Comparison of ENCODE assay signal across 36 cellular contexts in genomic region chr11:60100511-60100910, GRCh38. TPM values are rescaled to one million over a fixed set of nuclear protein-coding genes. Genes with fewer than 3 reads are reported as not detected.
"Had no signal": no experiment of that assay in that cellular context is flagged by ENCODE, and none has a peak within 500 bp of the region (broad histone marks: within the 10 kb centered on the region; RNA-seq: fewer than 3 reads in every experiment).

No MANE protein-coding gene starts in this region.

- H3K27me3 ChIP-seq: ascending aorta, breast epithelium, cardiac muscle cell, colonic mucosa, dorsolateral prefrontal cortex, esophagus muscularis mucosa, foreskin keratinocyte, gastrocnemius medialis, heart right ventricle had no signal

- H3K36me3 ChIP-seq: ascending aorta, breast epithelium, cardiac muscle cell, colonic mucosa, esophagus muscularis mucosa, gastrocnemius medialis, heart right ventricle had no signal

- H3K27me3 Mint-ChIP-seq: activated CD4-positive, alpha-beta memory T cell treated with anti-CD3 and anti-CD28 coated beads for 36 hours; activated CD4-positive, alpha-beta T cell treated with anti-CD3 and anti-CD28 coated beads, Interleukin-2, amount 10 ng/mL, durations not matched to agents 24 days and 14 days; activated naive CD4-positive, alpha-beta T cell treated with anti-CD3 and anti-CD28 coated beads, Interleukin-2, amount 10 ng/mL, durations not matched to agents 7 days and 5 days; brain had no signal

- H3K27ac Mint-ChIP-seq: activated CD4-positive, alpha-beta memory T cell treated with anti-CD3 and anti-CD28 coated beads for 36 hours; activated CD4-positive, alpha-beta T cell treated with anti-CD3 and anti-CD28 coated beads for 36 hours; activated CD4-positive, alpha-beta T cell treated with anti-CD3 and anti-CD28 coated beads, Interleukin-2, amount 10 ng/mL, durations not matched to agents 24 days and 14 days; activated CD8-positive, alpha-beta memory T cell treated with anti-CD3 and anti-CD28 coated beads, Interleukin-2, amount 10 ng/mL, durations not matched to agents 7 days and 5 days; activated CD8-positive, alpha-beta T cell treated with anti-CD3 and anti-CD28 coated beads, Interleukin-2, amount 10 ng/mL, durations not matched to agents 7 days and 5 days; activated naive CD4-positive, alpha-beta T cell treated with anti-CD3 and anti-CD28 coated beads, Interleukin-2, amount 10 ng/mL, durations not matched to agents 7 days and 5 days; activated naive CD4-positive, alpha-beta T cell treated with anti-CD3 and anti-CD28 coated beads, Interleukin-2, amount 50 U/mL, for 72 hours; activated naive CD8-positive, alpha-beta T cell treated with anti-CD3 and anti-CD28 coated beads, Interleukin-2, amount 10 ng/mL, durations not matched to agents 7 days and 5 days; activated T-helper 1 cell treated with anti-CD3 and anti-CD28 coated beads, Interleukin-12 subunit alpha, Interleukin-12 subunit beta, Interleukin-2, Interleukin-4 antibody, amounts not matched to agents 30 ng/mL and 10 ng/mL and 1 ng/mL, durations not matched to agents 14 hours and 24 hours and 36 hours; brain; endodermal cell had no signal

- H3K9me3 ChIP-seq: ascending aorta, breast epithelium, colonic mucosa, esophagus muscularis mucosa, gastrocnemius medialis, heart right ventricle had no signal

- H3K4me1 ChIP-seq: ascending aorta, breast epithelium, colonic mucosa, esophagus muscularis mucosa, foreskin keratinocyte, gastrocnemius medialis, heart right ventricle had no signal

- H3K36me3 Mint-ChIP-seq: activated CD4-positive, alpha-beta memory T cell treated with anti-CD3 and anti-CD28 coated beads for 36 hours; activated CD8-positive, alpha-beta memory T cell treated with anti-CD3 and anti-CD28 coated beads, Interleukin-2, amount 10 ng/mL, durations not matched to agents 7 days and 5 days; activated naive CD4-positive, alpha-beta T cell treated with anti-CD3 and anti-CD28 coated beads, Interleukin-2, amount 10 ng/mL, durations not matched to agents 7 days and 5 days; activated naive CD4-positive, alpha-beta T cell treated with anti-CD3 and anti-CD28 coated beads, Interleukin-2, amount 50 U/mL, for 72 hours; activated naive CD8-positive, alpha-beta T cell treated with anti-CD3 and anti-CD28 coated beads, Interleukin-2, amount 10 ng/mL, durations not matched to agents 7 days and 5 days; brain had no signal

- H3K27ac ChIP-seq: ascending aorta, breast epithelium, cardiac muscle cell, colonic mucosa, dorsolateral prefrontal cortex, esophagus muscularis mucosa, foreskin keratinocyte, gastrocnemius medialis, heart right ventricle had no signal

- H3K9me3 Mint-ChIP-seq: activated CD4-positive, alpha-beta memory T cell treated with anti-CD3 and anti-CD28 coated beads for 36 hours; activated CD4-positive, alpha-beta T cell treated with anti-CD3 and anti-CD28 coated beads, Interleukin-2, amount 10 ng/mL, durations not matched to agents 24 days and 14 days; activated naive CD4-positive, alpha-beta T cell treated with anti-CD3 and anti-CD28 coated beads, Interleukin-2, amount 10 ng/mL, durations not matched to agents 7 days and 5 days; activated naive CD4-positive, alpha-beta T cell treated with anti-CD3 and anti-CD28 coated beads, Interleukin-2, amount 50 U/mL, for 72 hours; activated naive CD8-positive, alpha-beta T cell treated with anti-CD3 and anti-CD28 coated beads, Interleukin-2, amount 10 ng/mL, durations not matched to agents 7 days and 5 days; activated T-helper 1 cell treated with anti-CD3 and anti-CD28 coated beads, Interleukin-12 subunit alpha, Interleukin-12 subunit beta, Interleukin-2, Interleukin-4 antibody, amounts not matched to agents 30 ng/mL and 10 ng/mL and 1 ng/mL, durations not matched to agents 14 hours and 24 hours and 36 hours; endodermal cell had no signal

- ATAC-seq: activated CD4-positive, alpha-beta T cell treated with anti-CD3 and anti-CD28 coated beads for 36 hours; activated CD8-positive, alpha-beta memory T cell treated with anti-CD3 and anti-CD28 coated beads, Interleukin-2, amount 10 ng/mL, durations not matched to agents 7 days and 5 days; activated CD8-positive, alpha-beta T cell treated with anti-CD3 and anti-CD28 coated beads, Interleukin-2, amount 10 ng/mL, durations not matched to agents 7 days and 5 days; activated naive CD4-positive, alpha-beta T cell treated with anti-CD3 and anti-CD28 coated beads, Interleukin-2, amount 50 U/mL, for 72 hours; foreskin keratinocyte; gastrocnemius medialis; heart right ventricle had no signal

- DNase-seq: activated CD4-positive, alpha-beta memory T cell treated with anti-CD3 and anti-CD28 coated beads for 36 hours; activated CD4-positive, alpha-beta T cell treated with anti-CD3 and anti-CD28 coated beads for 36 hours; activated CD4-positive, alpha-beta T cell treated with anti-CD3 and anti-CD28 coated beads, Interleukin-2, amount 10 ng/mL, durations not matched to agents 24 days and 14 days; activated CD4-positive, CD25-positive, alpha-beta regulatory T cell; activated CD4-positive, CD25-positive, alpha-beta regulatory T cell treated with anti-CD3 and anti-CD28 coated beads, Interleukin-2, amount 50 U/mL, for 72 hours; activated CD8-positive, alpha-beta memory T cell treated with anti-CD3 and anti-CD28 coated beads, Interleukin-2, amount 10 ng/mL, durations not matched to agents 7 days and 5 days; activated CD8-positive, alpha-beta memory T cell treated with anti-CD3 and anti-CD28 coated beads, Interleukin-2, amount 50 U/mL, for 4 hours; activated CD8-positive, alpha-beta T cell treated with anti-CD3 and anti-CD28 coated beads, Interleukin-2, amount 10 ng/mL, durations not matched to agents 7 days and 5 days; activated gamma-delta T cell; activated naive CD4-positive, alpha-beta T cell; activated naive CD4-positive, alpha-beta T cell treated with anti-CD3 and anti-CD28 coated beads, Interleukin-2, amount 10 ng/mL, durations not matched to agents 7 days and 5 days; activated naive CD8-positive, alpha-beta T cell treated with anti-CD3 and anti-CD28 coated beads, Interleukin-2, amount 10 ng/mL, durations not matched to agents 7 days and 5 days; activated T-cell treated with anti-CD3 and anti-CD28 coated beads, Interleukin-2, amount 50 U/mL, for 1 hour; activated T-cell treated with anti-CD3 and anti-CD28 coated beads, Interleukin-2, amount 50 U/mL, for 48 hours; central memory CD4-positive, alpha-beta T cell; cerebellar nuclear complex; colonic mucosa; dorsolateral prefrontal cortex; effector memory CD4-positive, alpha-beta T cell; endodermal cell; erythroblast; foreskin keratinocyte; gastrocnemius medialis; glutamatergic neuron; heart right ventricle; hippocampal formation; T-helper 2 cell had no signal

- H3K4me3 Mint-ChIP-seq: activated CD4-positive, alpha-beta memory T cell treated with anti-CD3 and anti-CD28 coated beads for 36 hours; activated CD4-positive, alpha-beta T cell treated with anti-CD3 and anti-CD28 coated beads for 36 hours; activated CD4-positive, alpha-beta T cell treated with anti-CD3 and anti-CD28 coated beads, Interleukin-2, amount 10 ng/mL, durations not matched to agents 24 days and 14 days; activated CD8-positive, alpha-beta memory T cell treated with anti-CD3 and anti-CD28 coated beads, Interleukin-2, amount 10 ng/mL, durations not matched to agents 7 days and 5 days; activated CD8-positive, alpha-beta T cell treated with anti-CD3 and anti-CD28 coated beads, Interleukin-2, amount 10 ng/mL, durations not matched to agents 7 days and 5 days; activated naive CD4-positive, alpha-beta T cell treated with anti-CD3 and anti-CD28 coated beads, Interleukin-2, amount 10 ng/mL, durations not matched to agents 7 days and 5 days; activated naive CD8-positive, alpha-beta T cell treated with anti-CD3 and anti-CD28 coated beads, Interleukin-2, amount 10 ng/mL, durations not matched to agents 7 days and 5 days; activated T-helper 1 cell treated with anti-CD3 and anti-CD28 coated beads, Interleukin-12 subunit alpha, Interleukin-12 subunit beta, Interleukin-2, Interleukin-4 antibody, amounts not matched to agents 30 ng/mL and 10 ng/mL and 1 ng/mL, durations not matched to agents 14 hours and 24 hours and 36 hours; brain; endodermal cell had no signal

- H3K4me3 ChIP-seq: ascending aorta, breast epithelium, cardiac muscle cell, colonic mucosa, dorsolateral prefrontal cortex, esophagus muscularis mucosa, gastrocnemius medialis, heart right ventricle had no signal

- H3K4me1 Mint-ChIP-seq: activated CD4-positive, alpha-beta T cell treated with anti-CD3 and anti-CD28 coated beads for 36 hours; activated CD4-positive, alpha-beta T cell treated with anti-CD3 and anti-CD28 coated beads, Interleukin-2, amount 10 ng/mL, durations not matched to agents 24 days and 14 days; activated CD8-positive, alpha-beta memory T cell treated with anti-CD3 and anti-CD28 coated beads, Interleukin-2, amount 10 ng/mL, durations not matched to agents 7 days and 5 days; activated naive CD4-positive, alpha-beta T cell treated with anti-CD3 and anti-CD28 coated beads, Interleukin-2, amount 10 ng/mL, durations not matched to agents 7 days and 5 days; activated naive CD8-positive, alpha-beta T cell treated with anti-CD3 and anti-CD28 coated beads, Interleukin-2, amount 10 ng/mL, durations not matched to agents 7 days and 5 days; brain had no signal

RNA-seq across cellular contexts. Expression of gene MS4A2, which starts 12.0 kb away (rescaled TPM):
- total RNA-seq: activated CD4-positive, alpha-beta memory T cell treated with anti-CD3 and anti-CD28 coated beads for 36 hours; activated CD4-positive, alpha-beta T cell treated with anti-CD3 and anti-CD28 coated beads for 36 hours; activated CD4-positive, alpha-beta T cell treated with anti-CD3 and anti-CD28 coated beads, Interleukin-2, amount 10 ng/mL, durations not matched to agents 24 days and 14 days; activated CD8-positive, alpha-beta memory T cell treated with anti-CD3 and anti-CD28 coated beads for 36 hours; activated CD8-positive, alpha-beta memory T cell treated with anti-CD3 and anti-CD28 coated beads, Interleukin-2, amount 10 ng/mL, durations not matched to agents 7 days and 5 days; activated CD8-positive, alpha-beta T cell treated with anti-CD3 and anti-CD28 coated beads, Interleukin-2, amount 10 ng/mL, durations not matched to agents 7 days and 5 days; activated naive CD4-positive, alpha-beta T cell treated with anti-CD3 and anti-CD28 coated beads, Interleukin-2, amount 50 U/mL, for 72 hours; activated naive CD8-positive, alpha-beta T cell treated with anti-CD3 and anti-CD28 coated beads, Interleukin-2, amount 10 ng/mL, durations not matched to agents 7 days and 5 days; activated T-helper 1 cell treated with anti-CD3 and anti-CD28 coated beads, Interleukin-12 subunit alpha, Interleukin-12 subunit beta, Interleukin-2, Interleukin-4 antibody, amounts not matched to agents 30 ng/mL and 10 ng/mL and 1 ng/mL, durations not matched to agents 14 hours and 24 hours and 36 hours; ascending aorta; cardiac muscle cell; dorsolateral prefrontal cortex; endodermal cell; foreskin keratinocyte; T-helper 1 cell treated with Interleukin-12 subunit alpha and Interleukin-12 subunit beta and Interleukin-4 antibody, amounts not matched to agents 30 ng/mL and 1 ng/mL, for 36 hours had no signal
- polyA plus RNA-seq: cardiac muscle cell, foreskin keratinocyte had no signal

RNA-seq across cellular contexts. Expression of gene MS4A3, which starts 44.0 kb away (rescaled TPM):
- total RNA-seq: activated CD4-positive, alpha-beta memory T cell treated with anti-CD3 and anti-CD28 coated beads for 36 hours; activated CD4-positive, alpha-beta T cell treated with anti-CD3 and anti-CD28 coated beads for 36 hours; activated CD4-positive, alpha-beta T cell treated with anti-CD3 and anti-CD28 coated beads, Interleukin-2, amount 10 ng/mL, durations not matched to agents 24 days and 14 days; activated CD8-positive, alpha-beta memory T cell treated with anti-CD3 and anti-CD28 coated beads for 36 hours; activated CD8-positive, alpha-beta memory T cell treated with anti-CD3 and anti-CD28 coated beads, Interleukin-2, amount 10 ng/mL, durations not matched to agents 7 days and 5 days; activated CD8-positive, alpha-beta T cell treated with anti-CD3 and anti-CD28 coated beads, Interleukin-2, amount 10 ng/mL, durations not matched to agents 7 days and 5 days; activated naive CD4-positive, alpha-beta T cell treated with anti-CD3 and anti-CD28 coated beads, Interleukin-2, amount 50 U/mL, for 72 hours; activated naive CD8-positive, alpha-beta T cell treated with anti-CD3 and anti-CD28 coated beads, Interleukin-2, amount 10 ng/mL, durations not matched to agents 7 days and 5 days; activated T-helper 1 cell treated with anti-CD3 and anti-CD28 coated beads, Interleukin-12 subunit alpha, Interleukin-12 subunit beta, Interleukin-2, Interleukin-4 antibody, amounts not matched to agents 30 ng/mL and 10 ng/mL and 1 ng/mL, durations not matched to agents 14 hours and 24 hours and 36 hours; ascending aorta; breast epithelium; cardiac muscle cell; colonic mucosa; endodermal cell; esophagus muscularis mucosa; foreskin keratinocyte; gastrocnemius medialis; T-helper 1 cell treated with Interleukin-12 subunit alpha and Interleukin-12 subunit beta and Interleukin-4 antibody, amounts not matched to agents 30 ng/mL and 1 ng/mL, for 36 hours had no signal
- polyA plus RNA-seq: cardiac muscle cell, foreskin keratinocyte, heart right ventricle had no signal
